ENCODE assay signal across 8 cellular contexts in genomic region chr12:66782-67504, GRCh38. TPM values are rescaled to one million over a fixed set of nuclear protein-coding genes. Genes with fewer than 3 reads are reported as not detected.
DNase-seq lines count a peak whose midpoint lies in the region; ATAC-seq and TF ChIP-seq lines count a peak whose summit lies in the region.
"Not testable (repeated sequence)": the region's sequence is repeated elsewhere in the genome, so short reads cannot be mapped to it uniquely, and the experiment has no call there.

No MANE protein-coding gene starts in this region.

- POLR2A ChIA-PET in activated CD4-positive, alpha-beta T cell treated with anti-CD3 and anti-CD28 coated beads for 36 hours (lab: Charles Lee) = not testable (repeated sequence)

- not testable (repeated sequence) for H3K4me1 Mint-ChIP-seq in activated CD4-positive, alpha-beta T cell treated with anti-CD3 and anti-CD28 coated beads for 36 hours

- CTCF ChIA-PET in activated CD4-positive, alpha-beta T cell treated with anti-CD3 and anti-CD28 coated beads for 36 hours (lab: Charles Lee) = not testable (repeated sequence)

- not testable (repeated sequence) for TF ChIP-seq CTCF in AG10803 (conservative IDR thresholded peaks at IDR 0.05; ENCODE audit: low read length); body of pancreas (IDR thresholded peaks at IDR 0.05); foreskin keratinocyte (conservative IDR thresholded peaks at IDR 0.05); liver (IDR thresholded peaks at IDR 0.05; ENCODE audit: low read depth, low read length, missing input control); psoas muscle (IDR thresholded peaks at IDR 0.05)

- intact Hi-C loops in activated CD4-positive, alpha-beta T cell treated with anti-CD3 and anti-CD28 coated beads for 36 hours (cut with DNase I, micrococcal nuclease); body of pancreas (cut with DNase I); psoas muscle (cut with DNase I): not testable (repeated sequence)

- TF ChIP-seq POLR2A in body of pancreas (IDR thresholded peaks at IDR 0.05) = not testable (repeated sequence)

- not testable (repeated sequence) for H3K36me3 ChIP-seq in body of pancreas (replicated peaks in 1 of 2; ENCODE audit: insufficient read depth in 1 of 2, low read depth in 2 of 2); liver (ENCODE audit: control insufficient read depth in 4 of 4, insufficient read depth in 3 of 4, low read depth in 1 of 4, low read length in 3 of 4); psoas muscle (ENCODE audit: insufficient read depth in 1 of 2, low read depth in 1 of 2)

- not testable (repeated sequence) for H3K27ac Mint-ChIP-seq in activated CD4-positive, alpha-beta T cell treated with anti-CD3 and anti-CD28 coated beads for 36 hours

- H3K9me3 Mint-ChIP-seq in activated CD4-positive, alpha-beta T cell treated with anti-CD3 and anti-CD28 coated beads for 36 hours (ENCODE audit: low read depth) = not testable (repeated sequence)

- H3K27me3 ChIP-seq in body of pancreas; foreskin keratinocyte; liver (ENCODE audit: control insufficient read depth in 4 of 4, insufficient read depth in 4 of 4, low read length in 3 of 4): not testable (repeated sequence)
- peaks cover 0 to 33% (median 0%) of the 10 kb centered on the region in 3 donors for H3K27me3 ChIP-seq in psoas muscle (ENCODE audit: insufficient read depth in 3 of 3, low read length in 2 of 3)

- ATAC-seq in GM21360 (IDR thresholded peaks at IDR 0.05; ENCODE audit: unreplicated experiment) = peak; percentile 60
- peak; percentile 74 for ATAC-seq in HG03520 (IDR thresholded peaks at IDR 0.05; ENCODE audit: unreplicated experiment)
- peak; percentile 90 for ATAC-seq in activated CD4-positive, alpha-beta T cell treated with anti-CD3 and anti-CD28 coated beads for 36 hours
- peak; percentile 94 for ATAC-seq in body of pancreas
- peak; percentile 90 for ATAC-seq in foreskin keratinocyte
- ATAC-seq in psoas muscle = peak; percentile 68 to 92 (median 89)

- peaks cover 21% of the 10 kb centered on the region for H3K27me3 Mint-ChIP-seq in activated CD4-positive, alpha-beta T cell treated with anti-CD3 and anti-CD28 coated beads for 36 hours

- H3K9me3 ChIP-seq in body of pancreas; liver (ENCODE audit: control insufficient read depth in 4 of 4, low read length in 3 of 4); psoas muscle: not testable (repeated sequence)

- not testable (repeated sequence) for H3K4me1 ChIP-seq in body of pancreas; foreskin keratinocyte; liver (ENCODE audit: control insufficient read depth in 4 of 4, insufficient read depth in 4 of 4, low read length in 3 of 4); psoas muscle

- not testable (repeated sequence) for H3K27ac ChIP-seq in body of pancreas; foreskin keratinocyte; liver (ENCODE audit: low read depth in 1 of 2, low read length in 2 of 2); psoas muscle

- DNase-seq in AG10803 (ENCODE audit: low read depth) = peak; percentile 25
- DNase-seq in activated CD4-positive, alpha-beta T cell treated with anti-CD3 and anti-CD28 coated beads for 36 hours = peak; percentile 33
- peak; percentile 50 to 74 (median 62) for DNase-seq in body of pancreas
- DNase-seq in foreskin keratinocyte, psoas muscle: not testable (repeated sequence)

- H3K4me3 ChIP-seq in AG10803 (ENCODE audit: low read length) = peak overlapping the region; percentile 20; the same call in 1 of the 2 replicates
- H3K4me3 ChIP-seq in body of pancreas; liver (ENCODE audit: low read depth in 1 of 3, low read length in 3 of 3); psoas muscle: not testable (repeated sequence)

- H3K36me3 Mint-ChIP-seq in activated CD4-positive, alpha-beta T cell treated with anti-CD3 and anti-CD28 coated beads for 36 hours (ENCODE audit: low read depth) = not testable (repeated sequence)

- not testable (repeated sequence) for TF ChIP-seq RAD21 in liver (IDR thresholded peaks at IDR 0.05)

- 4 to 13% methylated on average over 13 to 44 of the region's 66 CpGs for WGBS in body of pancreas, 2 donors
- 7% methylated on average over 47 of the region's 66 CpGs for WGBS in liver
- 2 to 4% (median 4%) methylated on average over 24 to 45 of the region's 66 CpGs for WGBS in psoas muscle, 3 donors

- H3K9ac ChIP-seq in liver (ENCODE audit: low read depth in 1 of 2, low read length in 2 of 2) = not testable (repeated sequence)

- H3K4me3 Mint-ChIP-seq in activated CD4-positive, alpha-beta T cell treated with anti-CD3 and anti-CD28 coated beads for 36 hours = not testable (repeated sequence)

TF ChIP-seq in liver, 16 proteins besides CTCF, POLR2A, EP300 and RAD21:
- peak; percentile 95 for TF ChIP-seq REST (IDR thresholded peaks at IDR 0.05)

RNA-seq across cellular contexts. Expression of gene IQSEC3, which starts 0.4 kb away (rescaled TPM):
- total RNA-seq in activated CD4-positive, alpha-beta T cell treated with anti-CD3 and anti-CD28 coated beads for 36 hours = not detected
- total RNA-seq in body of pancreas (1 to 10 TPM in 1 of 2 donors, under 1 TPM in 1; 0.78 to 1.6 TPM), foreskin keratinocyte (not detected in 2 replicates), liver (under 1 TPM; under 0.01 to 0.51 TPM), psoas muscle (1 to 10 TPM in 1 of 4 donors, under 1 TPM in 3; 0.58 to 1.8 (median 0.83) TPM)
- polyA plus RNA-seq in foreskin keratinocyte (0.01 TPM in 1 of 2 replicates, not detected in the other), liver (under 1 TPM; 0.45 to 0.79 TPM), psoas muscle (under 1 TPM; 0.23 to 0.30 (median 0.29) TPM)
